8 cellular contexts compared by ENCODE assay signal in the genomic region with DNA sequence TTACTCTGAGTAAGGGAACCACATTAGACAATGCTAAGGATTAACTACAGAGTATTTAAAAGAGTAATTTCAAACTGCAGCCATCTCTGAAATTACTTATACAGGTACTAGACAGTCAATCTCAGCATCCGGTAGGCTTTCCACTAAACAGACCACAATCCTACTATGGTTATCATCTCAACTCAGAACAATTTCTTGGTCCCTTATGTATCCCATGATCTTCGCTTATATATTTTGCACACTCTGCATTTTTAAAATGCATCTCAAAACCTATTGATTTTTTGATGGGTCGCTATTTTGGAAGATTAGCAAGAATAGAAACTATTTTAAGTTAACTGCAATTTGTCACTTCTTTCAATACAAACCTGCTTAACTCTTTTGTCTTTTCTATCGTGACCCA. TPM values are rescaled to one million over a fixed set of nuclear protein-coding genes. Genes with fewer than 3 reads are reported as not detected.
DNase-seq lines count a peak whose midpoint lies in the region; ATAC-seq and TF ChIP-seq lines count a peak whose summit lies in the region.

No MANE protein-coding gene starts in this region.

- no peak for ATAC-seq in GM18858 (IDR thresholded peaks at IDR 0.05; ENCODE audit: unreplicated experiment)

- H3K27me3 ChIP-seq in H7 (ENCODE audit: control insufficient read depth, insufficient read depth, low read length): no peaks in the 10 kb centered on the region
- H3K27me3 ChIP-seq in skeletal muscle tissue (ENCODE audit: control insufficient read depth in 3 of 3, insufficient read depth in 3 of 3, low read length in 3 of 3): no peaks in the 10 kb centered on the region

- H3K4me3 ChIP-seq in H7 (ENCODE audit: insufficient read depth, low read depth, low read length) (peak overlapping the region; percentile 85; the same call in 1 of the 2 replicates), SK-N-MC (peak overlapping the region; percentile 86), fibroblast of the aortic adventitia (ENCODE audit: low read depth, low read length) (peak overlapping the region; percentile 79), skeletal muscle tissue (ENCODE audit: low read length in 3 of 3) (peak overlapping the region in 2 of 3 donors; percentile 80 to 84)

- no peak for TF ChIP-seq CTCF in fibroblast of the aortic adventitia (IDR thresholded peaks at IDR 0.05; ENCODE audit: insufficient read depth, low read length)

- H3K9me3 ChIP-seq in SK-N-MC (ENCODE audit: low read depth, low read length) (no peaks in the 10 kb centered on the region), skeletal muscle tissue (ENCODE audit: control insufficient read depth in 3 of 3, low read length in 3 of 3) (no peaks in the 10 kb centered on the region)

- H3K9ac ChIP-seq in SK-N-MC (ENCODE audit: insufficient read length) (peak overlapping the region; percentile 89), skeletal muscle tissue (ENCODE audit: low read depth in 1 of 3, low read length in 3 of 3) (peak overlapping the region; percentile 82 to 93 (median 87))

- DNase-seq in H7: no peak
- no peak for DNase-seq in SK-N-MC (ENCODE audit: low read depth, low spot score)
- no peak for DNase-seq in fibroblast of the aortic adventitia (ENCODE audit: low read depth)
- no peak for DNase-seq in NCI-H2107 treated with DMSO at 0.1 percent for 48 hours (lab: John Stamatoyannopoulos, UW; ENCODE audit: unreplicated experiment)
- DNase-seq in NCI-H2029 treated with DMSO at 0.1 percent for 48 hours (lab: John Stamatoyannopoulos, UW): no peak
- DNase-seq in NCI-H1417 (lab: John Stamatoyannopoulos, UW): no peak

- H3K36me3 ChIP-seq in H7 (replicated peaks; ENCODE audit: control insufficient read depth, insufficient read depth, low read length): peaks cover 5% of the 10 kb centered on the region
- peaks cover 32% of the 10 kb centered on the region for H3K36me3 ChIP-seq in SK-N-MC (ENCODE audit: insufficient read depth, low read length)
- peaks cover 0 to 4% (median 3%) of the 10 kb centered on the region in 3 donors for H3K36me3 ChIP-seq in skeletal muscle tissue (ENCODE audit: control insufficient read depth in 3 of 3, insufficient read depth in 3 of 3, low read length in 3 of 3)

- H3K27ac ChIP-seq in SK-N-MC (0 out of 2 replicates have a peak overlapping the region, but pooled peaks have one; percentile 7), skeletal muscle tissue (ENCODE audit: low read depth, low read length) (no peak overlapping the region)

- H3K4me1 ChIP-seq in skeletal muscle tissue (ENCODE audit: control insufficient read depth in 3 of 3, insufficient read depth in 3 of 3, low read length in 3 of 3): peaks cover 9 to 24% (median 20%) of the 10 kb centered on the region in 3 donors

RNA-seq across cellular contexts. Expression of a gene that starts 1.4 kb away (rescaled TPM):
- total RNA-seq in H7 (2014; rRNA removed; shearing (Covaris generic)): 76.7 and 85.8 TPM in 2 replicates
- 73.6 and 107 TPM in 2 replicates for total RNA-seq in fibroblast of the aortic adventitia (ENCODE audit: low replicate concordance)
- total RNA-seq in skeletal muscle tissue: 151 TPM
